ENCODE assay signal across 9 cellular contexts in the genomic region with DNA sequence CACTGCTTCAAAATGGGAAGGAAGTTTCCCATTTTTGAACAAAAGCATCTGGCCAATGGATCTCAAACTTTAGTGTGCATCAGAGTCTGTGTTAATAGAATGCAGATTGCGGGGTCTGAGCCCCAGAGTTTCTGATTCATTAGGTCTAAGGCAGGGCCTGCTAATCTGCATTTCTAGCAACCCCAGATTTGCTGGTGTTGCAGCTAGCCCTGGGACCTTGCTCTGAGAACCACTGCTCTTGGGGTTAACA. TPM values are rescaled to one million over a fixed set of nuclear protein-coding genes. Genes with fewer than 3 reads are reported as not detected.
A peak's percentile ranks its signal among the peaks of the same experiment; 100 is the strongest.
DNase-seq lines count a peak whose midpoint lies in the region; ATAC-seq and TF ChIP-seq lines count a peak whose summit lies in the region.
"Had no signal": no experiment of that assay in that cellular context is flagged by ENCODE, and none has a peak within 500 bp of the region (broad histone marks: within the 10 kb centered on the region; RNA-seq: fewer than 3 reads in every experiment).

No MANE protein-coding gene starts in this region.

- H3K36me3 ChIP-seq in colonic mucosa (no peaks in the 10 kb centered on the region), stomach (no peaks in the 10 kb centered on the region)

- DNase-seq in T-helper 1 cell = no peak
- no peak for DNase-seq in colonic mucosa
- no peak for DNase-seq in stomach
- no peak for DNase-seq in AG08395 (ENCODE audit: low spot score)
- DNase-seq in mesothelial cell of epicardium (ENCODE audit: low spot score in 2 of 2, unreplicated experiment in 2 of 2) = no peak

- no peak overlapping the region for H3K4me3 ChIP-seq in colonic mucosa
- H3K4me3 ChIP-seq in stomach = no peak overlapping the region

- H3K4me1 ChIP-seq in colonic mucosa = peaks cover 12% of the 10 kb centered on the region
- H3K4me1 ChIP-seq in stomach = peaks cover 31 to 48% (median 39%) of the 10 kb centered on the region in 4 donors

- no peak for TF ChIP-seq EP300 in stomach (IDR thresholded peaks at IDR 0.05)

- intact Hi-C loops in colonic mucosa (cut with DNase I) (no loop called here), stomach (cut with DNase I; ENCODE audit: low total_unique reads) (no loop called here)

- no peak overlapping the region for H3K4me3 Mint-ChIP-seq in T-helper 1 cell treated with Interleukin-12 subunit alpha and Interleukin-12 subunit beta and Interleukin-4 antibody, amounts not matched to agents 30 μg/mL and 1 μg/mL, for 36 hours
- no peak overlapping the region for H3K4me3 Mint-ChIP-seq in mesothelial cell of epicardium

- H3K27ac ChIP-seq in colonic mucosa (peak overlapping the region; percentile 76), stomach (peak overlapping the region; percentile 53 to 87 (median 74))

- H3K9ac ChIP-seq in colonic mucosa (ENCODE audit: low read depth in 2 of 2, low read length in 2 of 2) = peak overlapping the region in 1 of 2 donors; percentile 49

- 94 to 100% (median 96%) methylated on average over 1 of the region's 1 CpG for WGBS in stomach, 5 donors

- H3K9me3 Mint-ChIP-seq in T-helper 1 cell treated with Interleukin-12 subunit alpha and Interleukin-12 subunit beta and Interleukin-4 antibody, amounts not matched to agents 30 μg/mL and 1 μg/mL, for 36 hours = no peaks in the 10 kb centered on the region
- no peaks in the 10 kb centered on the region for H3K9me3 Mint-ChIP-seq in mesothelial cell of epicardium

- H3K36me3 Mint-ChIP-seq in T-helper 1 cell treated with Interleukin-12 subunit alpha and Interleukin-12 subunit beta and Interleukin-4 antibody, amounts not matched to agents 30 μg/mL and 1 μg/mL, for 36 hours (ENCODE audit: low read depth) = no peaks in the 10 kb centered on the region
- no peaks in the 10 kb centered on the region for H3K36me3 Mint-ChIP-seq in mesothelial cell of epicardium

- TF ChIP-seq POLR2A in stomach (IDR thresholded peaks at IDR 0.05) = no peak

- H3K27ac Mint-ChIP-seq in T-helper 1 cell treated with Interleukin-12 subunit alpha and Interleukin-12 subunit beta and Interleukin-4 antibody, amounts not matched to agents 30 μg/mL and 1 μg/mL, for 36 hours = peak overlapping the region; percentile 90
- H3K27ac Mint-ChIP-seq in mesothelial cell of epicardium = no peak overlapping the region

- no peak for TF ChIP-seq CTCF in colonic mucosa (IDR thresholded peaks at IDR 0.05)
- no peak for TF ChIP-seq CTCF in stomach (IDR thresholded peaks at IDR 0.05)
- TF ChIP-seq CTCF in mesothelial cell of epicardium (IDR thresholded peaks at IDR 0.05; ENCODE audit: unreplicated experiment) = no peak

- H3K27me3 ChIP-seq in colonic mucosa = no peaks in the 10 kb centered on the region
- no peaks in the 10 kb centered on the region for H3K27me3 ChIP-seq in stomach

- H3K27me3 Mint-ChIP-seq in T-helper 1 cell treated with Interleukin-12 subunit alpha and Interleukin-12 subunit beta and Interleukin-4 antibody, amounts not matched to agents 30 μg/mL and 1 μg/mL, for 36 hours (ENCODE audit: low read depth) = peaks cover 5% of the 10 kb centered on the region
- peaks cover 9% of the 10 kb centered on the region for H3K27me3 Mint-ChIP-seq in mesothelial cell of epicardium (ENCODE audit: low read depth)

- H3K9me3 ChIP-seq in colonic mucosa (no peaks in the 10 kb centered on the region), stomach (no peaks in the 10 kb centered on the region)

- peaks cover 41% of the 10 kb centered on the region for H3K4me1 Mint-ChIP-seq in T-helper 1 cell treated with Interleukin-12 subunit alpha and Interleukin-12 subunit beta and Interleukin-4 antibody, amounts not matched to agents 30 μg/mL and 1 μg/mL, for 36 hours (ENCODE audit: low read depth)
- H3K4me1 Mint-ChIP-seq in mesothelial cell of epicardium = peaks cover 4% of the 10 kb centered on the region

- peak; percentile 17 for ATAC-seq in HG02973 (IDR thresholded peaks at IDR 0.05; ENCODE audit: unreplicated experiment)
- ATAC-seq in GM21717 (IDR thresholded peaks at IDR 0.05; ENCODE audit: unreplicated experiment) = no peak
- ATAC-seq: Right ventricle myocardium inferior had no signal

RNA-seq across cellular contexts. Expression of gene USP3, which starts 30.7 kb away (rescaled TPM):
- total RNA-seq in colonic mucosa (10 to 100 TPM; 57.6 to 74.2 TPM), stomach (100 to 1,000 TPM in 2 of 5 donors, 10 to 100 TPM in 3; 10.5 to 174 (median 68.7) TPM), mesothelial cell of epicardium (65.7 to 72.7 TPM (median 71.7 TPM) in 3 replicates)
- polyA plus RNA-seq in stomach = 10 to 100 TPM; 20.8 to 27.3 (median 25.7) TPM
